Comparison of ENCODE assay signal across 28 cellular contexts in the genomic region with DNA sequence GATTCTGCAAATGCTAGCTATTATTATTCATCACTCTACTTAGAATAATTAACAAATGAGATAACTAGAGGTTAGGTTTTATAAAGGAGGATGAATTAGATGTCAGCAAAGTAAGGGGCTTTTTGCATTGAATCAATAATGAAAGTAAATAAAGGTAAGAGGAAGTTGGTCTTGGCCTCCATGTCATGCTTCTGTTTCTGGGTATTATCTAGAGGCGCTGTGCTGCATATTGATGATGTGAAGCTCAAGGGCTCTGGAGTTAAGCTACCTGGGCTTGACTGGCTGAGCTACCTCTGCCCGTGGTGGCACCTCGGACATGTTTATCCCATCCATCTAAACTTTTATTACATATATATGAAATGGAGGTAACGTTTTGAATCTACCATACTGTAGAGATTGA.
"Had no signal": no experiment of that assay in that cellular context is flagged by ENCODE, and none has a peak within 500 bp of the region (broad histone marks: within the 10 kb centered on the region; RNA-seq: fewer than 3 reads in every experiment).

No MANE protein-coding gene starts in this region.

- H3K79me2 ChIP-seq: hepatocyte had no signal

- ATAC-seq: activated CD8-positive, alpha-beta T cell treated with anti-CD3 and anti-CD28 coated beads, Interleukin-2, amount 10 ng/mL, durations not matched to agents 7 days and 5 days; activated naive CD4-positive, alpha-beta T cell treated with anti-CD3 and anti-CD28 coated beads, Interleukin-2, amount 50 U/mL, for 72 hours; activated T-helper 17 cell treated with anti-CD3 and anti-CD28 coated beads, Interleukin-2, amount 50 U/mL, for 72 hours; left lobe of liver; lower lobe of right lung; mucosa of descending colon; pancreas; psoas muscle had no signal

- H2AFZ ChIP-seq: hepatocyte had no signal

- H3K27ac ChIP-seq: breast epithelium, colonic mucosa, dorsolateral prefrontal cortex, esophagus muscularis mucosa, hepatocyte, lower lobe of right lung, pancreas, psoas muscle, right atrium auricular region, spleen, thoracic aorta, vagina, VCaP had no signal

- H3K4me3 Mint-ChIP-seq: activated CD8-positive, alpha-beta T cell treated with anti-CD3 and anti-CD28 coated beads, Interleukin-2, amount 10 ng/mL, durations not matched to agents 7 days and 5 days; activated T-helper 17 cell treated with anti-CD3 and anti-CD28 coated beads, Interleukin-2, amount 50 U/mL, for 72 hours; central memory CD8-positive, alpha-beta T cell; immature natural killer cell; nephron progenitor cell; type B pancreatic cell had no signal

- H3K9me3 ChIP-seq: breast epithelium, colonic mucosa, esophagus muscularis mucosa, lower lobe of right lung, mucosa of descending colon, pancreas, thoracic aorta, vagina had no signal

- H3K27ac Mint-ChIP-seq: activated CD8-positive, alpha-beta T cell treated with anti-CD3 and anti-CD28 coated beads, Interleukin-2, amount 10 ng/mL, durations not matched to agents 7 days and 5 days; activated naive CD4-positive, alpha-beta T cell treated with anti-CD3 and anti-CD28 coated beads, Interleukin-2, amount 50 U/mL, for 72 hours; activated T-helper 17 cell treated with anti-CD3 and anti-CD28 coated beads, Interleukin-2, amount 50 U/mL, for 72 hours; immature natural killer cell; nephron progenitor cell; type B pancreatic cell had no signal

- DNase-seq: activated CD4-positive, alpha-beta T cell treated with anti-CD3 and anti-CD28 coated beads for 1 hour; activated CD4-positive, alpha-beta T cell treated with anti-CD3 and anti-CD28 coated beads, Interleukin-2, amount 50 U/mL, for 1 hour; activated CD8-positive, alpha-beta T cell treated with anti-CD3 and anti-CD28 coated beads, Interleukin-2, amount 10 ng/mL, durations not matched to agents 7 days and 5 days; colonic mucosa; dorsolateral prefrontal cortex; glutamatergic neuron; immature natural killer cell; lower lobe of right lung; mesendoderm; mucosa of descending colon; nephron progenitor cell; pancreas; psoas muscle; spleen; stimulated activated CD4-positive, alpha-beta T cell treated with anti-CD3 and anti-CD28 coated beads, Interleukin-4, amount 100 ng/mL, for 1 hour; stimulated activated naive CD4-positive, alpha-beta T cell treated with Interleukin-2 at 50 U/mL for 16 hours had no signal

- H3K4me2 ChIP-seq: hepatocyte had no signal

- H3K27me3 ChIP-seq: breast epithelium, colonic mucosa, dorsolateral prefrontal cortex, esophagus muscularis mucosa, hepatocyte, pancreas, right atrium auricular region, spleen, vagina had no signal

- H3K36me3 ChIP-seq: breast epithelium, colonic mucosa, esophagus muscularis mucosa, lower lobe of right lung, pancreas, right atrium auricular region, spleen, thoracic aorta, vagina had no signal

- H3K4me1 ChIP-seq: breast epithelium, colonic mucosa, lower lobe of right lung, pancreas, psoas muscle, right atrium auricular region, vagina had no signal

- H3K27me3 Mint-ChIP-seq: activated T-helper 17 cell treated with anti-CD3 and anti-CD28 coated beads, Interleukin-2, amount 50 U/mL, for 72 hours; central memory CD8-positive, alpha-beta T cell; type B pancreatic cell had no signal

- H3K36me3 Mint-ChIP-seq: immature natural killer cell had no signal

- H3K4me1 Mint-ChIP-seq: immature natural killer cell had no signal

- H3K4me3 ChIP-seq: breast epithelium, colonic mucosa, dorsolateral prefrontal cortex, esophagus muscularis mucosa, hepatocyte, lower lobe of right lung, mucosa of descending colon, pancreas, psoas muscle, right atrium auricular region, spleen, thoracic aorta, vagina had no signal
